19 cellular contexts compared by ENCODE assay signal in the genomic region with DNA sequence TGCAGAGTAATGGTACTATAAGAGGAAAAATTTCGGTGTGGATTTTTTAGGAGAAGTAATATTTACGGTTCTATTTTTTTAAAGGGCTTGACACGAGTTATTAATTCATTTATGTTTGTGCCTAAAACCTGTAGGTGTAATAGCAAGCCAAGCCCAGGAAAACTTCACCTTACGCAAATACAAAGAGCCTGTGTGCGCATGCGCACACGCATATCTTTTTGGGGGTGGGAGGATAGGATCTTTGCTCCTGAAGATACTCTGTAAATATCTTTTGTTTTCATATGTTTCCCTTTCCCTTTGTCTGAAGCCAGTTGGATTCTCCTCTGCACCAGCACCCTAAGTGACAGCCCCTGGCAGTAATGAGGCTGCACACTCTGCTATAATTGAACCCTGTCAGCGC.
"Had no signal": no experiment of that assay in that cellular context is flagged by ENCODE, and none has a peak within 500 bp of the region (broad histone marks: within the 10 kb centered on the region; RNA-seq: fewer than 3 reads in every experiment).

No MANE protein-coding gene starts in this region.

- H3K27me3 ChIP-seq: esophagus squamous epithelium, gastrocnemius medialis had no signal

- H3K36me3 ChIP-seq: esophagus squamous epithelium, gastrocnemius medialis had no signal

- H3K4me3 Mint-ChIP-seq: activated naive CD4-positive, alpha-beta T cell treated with anti-CD3 and anti-CD28 coated beads, Interleukin-2, amount 10 ng/mL, durations not matched to agents 7 days and 5 days; activated T-cell treated with anti-CD3 and anti-CD28 coated beads, Interleukin-2, amount 50 U/mL, for 72 hours; memory B cell; nephron had no signal

- DNase-seq: activated CD4-positive, alpha-beta T cell treated with anti-CD3 and anti-CD28 coated beads for 4 hours; activated CD4-positive, alpha-beta T cell treated with anti-CD3 and anti-CD28 coated beads, Interleukin-2, amount 50 U/mL, for 48 hours; activated CD4-positive, CD25-positive, alpha-beta regulatory T cell; activated effector memory CD4-positive, alpha-beta T cell treated with Interleukin-2 at 50 U/mL for 16 hours; activated naive CD4-positive, alpha-beta T cell treated with anti-CD3 and anti-CD28 coated beads, Interleukin-2, amount 10 ng/mL, durations not matched to agents 7 days and 5 days; activated T-cell treated with anti-CD3 and anti-CD28 coated beads, Interleukin-2, amount 50 U/mL, for 72 hours; cerebellar nuclear complex; esophagus squamous epithelium; gastrocnemius medialis; hypothalamus; left cardiac atrium; right cardiac atrium; stimulated activated CD4-positive, alpha-beta T cell treated with anti-CD3 and anti-CD28 coated beads, Interleukin-4, amount 100 ng/mL, for 4 hours; stimulated activated naive CD8-positive, alpha-beta T cell treated with anti-CD3 and anti-CD28 coated beads, Interleukin-15, Interleukin-2, amounts not matched to agents 100 U/mL and 50 U/mL, for 24 hours; T1000 had no signal

- H3K9me3 Mint-ChIP-seq: nephron had no signal

- H3K9me3 ChIP-seq: esophagus squamous epithelium, gastrocnemius medialis had no signal

- H3K27ac ChIP-seq: coronary artery, esophagus squamous epithelium, gastrocnemius medialis, parathyroid adenoma had no signal

- H3K4me1 ChIP-seq: esophagus squamous epithelium, gastrocnemius medialis, parathyroid adenoma had no signal

- H3K36me3 Mint-ChIP-seq: activated naive CD4-positive, alpha-beta T cell treated with anti-CD3 and anti-CD28 coated beads, Interleukin-2, amount 10 ng/mL, durations not matched to agents 7 days and 5 days; memory B cell had no signal

- H3K4me1 Mint-ChIP-seq: activated naive CD4-positive, alpha-beta T cell treated with anti-CD3 and anti-CD28 coated beads, Interleukin-2, amount 10 ng/mL, durations not matched to agents 7 days and 5 days; memory B cell had no signal

- H3K27me3 Mint-ChIP-seq: activated naive CD4-positive, alpha-beta T cell treated with anti-CD3 and anti-CD28 coated beads, Interleukin-2, amount 10 ng/mL, durations not matched to agents 7 days and 5 days had no signal

- H3K4me3 ChIP-seq: coronary artery, esophagus squamous epithelium, gastrocnemius medialis had no signal

- H3K27ac Mint-ChIP-seq: activated naive CD4-positive, alpha-beta T cell treated with anti-CD3 and anti-CD28 coated beads, Interleukin-2, amount 10 ng/mL, durations not matched to agents 7 days and 5 days; activated T-cell treated with anti-CD3 and anti-CD28 coated beads, Interleukin-2, amount 50 U/mL, for 72 hours; memory B cell had no signal
